8 cellular contexts compared by ENCODE assay signal in genomic region chr18:2572144-2572682, GRCh38. TPM values are rescaled to one million over a fixed set of nuclear protein-coding genes. Genes with fewer than 3 reads are reported as not detected.
DNase-seq lines count a peak whose midpoint lies in the region; ATAC-seq and TF ChIP-seq lines count a peak whose summit lies in the region.

No MANE protein-coding gene starts in this region.

- TF ChIP-seq CTCF in SK-N-SH (IDR thresholded peaks at IDR 0.05) (no peak), IMR-90 (conservative IDR thresholded peaks at IDR 0.05; ENCODE audit: low read depth, low read length) (no peak), cardiac fibroblast (IDR thresholded peaks at IDR 0.05; ENCODE audit: low read depth, low read length) (no peak), neutrophil (IDR thresholded peaks at IDR 0.05) (no peak)

- 2% methylated on average over 4 of the region's 4 CpGs for WGBS in SK-N-SH (ENCODE audit: low lambda C conversion rate)
- WGBS in IMR-90 (ENCODE audit: extremely low coverage in 2 of 2, insufficient read length in 1 of 2), 2 experiments: 10% methylated on average over 2 of the region's 4 CpGs; no CpG with 5 or more reads in 1 of the 2 experiments

- dilution Hi-C loops in IMR-90 (cut with HindIII; ENCODE audit: low sequenced_read_pairs, unreplicated experiment): no loop called here

- intact Hi-C loops in IMR-90 (cut with micrococcal nuclease): loop anchor here (2.0 kb wide), 1 partner anchor 83 kb away; the partner anchor contains the start of gene SMCHD1

- H3K14ac ChIP-seq in IMR-90 (replicated peaks; ENCODE audit: low read depth, low read length): peak overlapping the region; percentile 94

- TF ChIP-seq POLR2A in IMR-90 (IDR thresholded peaks at IDR 0.05; ENCODE audit: low read depth, low read length): no peak

- peak overlapping the region; percentile 38; the same call in 1 of the 2 replicates for H3K4ac ChIP-seq in IMR-90 (ENCODE audit: low read depth, low read length)

- H2BK15ac ChIP-seq in IMR-90 (ENCODE audit: low read depth, low read length): no peak overlapping the region

- POLR2A ChIA-PET in SK-N-SH (lab: Yijun Ruan, JAX): no interaction called here
- POLR2A ChIA-PET in IMR-90 (lab: Charles Lee; ENCODE audit: unreplicated experiment): no interaction called here

- H3K4me1 ChIP-seq in SK-N-SH (ENCODE audit: control insufficient read depth in 1 of 2, insufficient read depth in 2 of 2, low read depth in 1 of 2, low read length in 1 of 2) (peaks cover 10 to 20% of the 10 kb centered on the region in 2 experiments; a peak in 3 of 4 replicates), IMR-90 (ENCODE audit: control insufficient read depth, insufficient read depth, low read length) (peaks cover 5% of the 10 kb centered on the region), neutrophil (ENCODE audit: control insufficient read depth in 1 of 2, insufficient read depth in 1 of 2, low read depth in 1 of 2, low read length in 1 of 2) (peaks cover 31 to 41% of the 10 kb centered on the region in 2 experiments)

- H3K9me2 ChIP-seq in SK-N-SH: no peaks in the 10 kb centered on the region

- H3K36me3 ChIP-seq in SK-N-SH (replicated peaks in 1 of 2; ENCODE audit: control insufficient read depth in 1 of 2, insufficient read depth in 2 of 2, low read length in 1 of 2): peaks cover 9 to 17% of the 10 kb centered on the region in 2 experiments
- H3K36me3 ChIP-seq in IMR-90 (ENCODE audit: control insufficient read depth, insufficient read depth, low read length): no peaks in the 10 kb centered on the region
- H3K36me3 ChIP-seq in neutrophil: no peaks in the 10 kb centered on the region

- H2AFZ ChIP-seq in SK-N-SH (ENCODE audit: low read depth): peak overlapping the region; percentile 97
- peak overlapping the region; percentile 100 for H2AFZ ChIP-seq in IMR-90 (replicated peaks; ENCODE audit: low read length, poor library complexity)

- ATAC-seq in SK-N-SH treated with all-trans-retinoic acid at 6 μM for 48 hours (no peak), IMR-90 (ENCODE audit: low read depth) (no peak), HG03108 (IDR thresholded peaks at IDR 0.05; ENCODE audit: unreplicated experiment) (no peak)

- H2BK20ac ChIP-seq in IMR-90 (ENCODE audit: low read depth, low read length): no peak overlapping the region

- in situ Hi-C loops in IMR-90 (cut with MboI; ENCODE audit: low sequenced_read_pairs): loop anchor here (25.0 kb wide), 1 partner anchor 1710 kb away; no protein-coding TSS in a partner anchor

- H4K5ac ChIP-seq in IMR-90 (ENCODE audit: low read depth, low read length): no peak overlapping the region

- no peak overlapping the region for H2BK120ac ChIP-seq in IMR-90 (ENCODE audit: low read depth, low read length)

- peaks cover 88% of the 10 kb centered on the region for H3K79me2 ChIP-seq in SK-N-SH (ENCODE audit: insufficient read depth)

- H3K4me2 ChIP-seq in SK-N-SH (peak overlapping the region; percentile 94), IMR-90 (ENCODE audit: low read depth, low read length) (peak overlapping the region; percentile 99)

- H2AK9ac ChIP-seq in IMR-90 (replicated peaks; ENCODE audit: low read depth, low read length, poor library complexity): no peak overlapping the region

- no peak for TF ChIP-seq EP300 in SK-N-SH (IDR thresholded peaks at IDR 0.05; ENCODE audit: borderline replicate concordance in 1 of 2, low read depth in 1 of 2, low read length in 1 of 2)

- H3K9ac ChIP-seq in SK-N-SH: peak overlapping the region; percentile 95
- peak overlapping the region; percentile 47; the same call in 1 of the 2 replicates for H3K9ac ChIP-seq in IMR-90 (ENCODE audit: low read depth, low read length)

- H3F3A ChIP-seq in SK-N-SH (replicated peaks; ENCODE audit: insufficient read depth): peaks cover 5% of the 10 kb centered on the region

- H4K8ac ChIP-seq in IMR-90 (ENCODE audit: low read depth in 2 of 2, low read length in 2 of 2): peak overlapping the region; percentile 58 to 98; a peak in 3 of 4 replicates

- H2AK5ac ChIP-seq in IMR-90 (ENCODE audit: low read depth, low read length): no peak overlapping the region; the same call in 1 of the 2 replicates

- CTCF ChIA-PET in SK-N-SH (lab: Yijun Ruan, JAX) (interaction anchor here (0.8 kb wide), 1 partner anchor 26 kb away, joined by 4 read pairs; no protein-coding TSS in a partner anchor), IMR-90 (lab: Yijun Ruan, JAX) (no interaction called here)

- H3K27me3 ChIP-seq in SK-N-SH (ENCODE audit: insufficient read depth) (no peaks in the 10 kb centered on the region), IMR-90 (ENCODE audit: control insufficient read depth, insufficient read depth, low read length) (no peaks in the 10 kb centered on the region), neutrophil (no peaks in the 10 kb centered on the region)

- BruUV-seq in IMR-90 (replicated peaks; lab: Mats Ljungman, UMichigan): no TSS peak

- peak overlapping the region; percentile 15 for H2BK5ac ChIP-seq in IMR-90 (ENCODE audit: low read depth, low read length, poor library complexity, severe bottlenecking)

- H3K4me3 ChIP-seq in SK-N-SH (ENCODE audit: low read depth in 2 of 2, low read length in 1 of 2) (peak overlapping the region; percentile 69 to 97), IMR-90 (ENCODE audit: insufficient read depth, low read depth, low read length) (peak overlapping the region; percentile 66), cardiac fibroblast (replicated peaks in 1 of 2; ENCODE audit: low read depth in 2 of 2, low read length in 2 of 2) (peak overlapping the region; percentile 76 to 83), neutrophil (ENCODE audit: low read depth in 1 of 2, low read length in 1 of 2) (peak overlapping the region; percentile 72 to 85)

- TF ChIP-seq RAD21 in SK-N-SH (IDR thresholded peaks at IDR 0.05; ENCODE audit: low read length): no peak
- TF ChIP-seq RAD21 in IMR-90 (IDR thresholded peaks at IDR 0.05; ENCODE audit: low read length): no peak

- peaks cover 46 to 57% of the 10 kb centered on the region in 2 experiments for H3K79me1 ChIP-seq in IMR-90 (ENCODE audit: low read depth in 1 of 2, low read length in 2 of 2)

- 0 out of 2 replicates have a peak, but pooled peaks cover 9% of the 10 kb centered on the region for H3K9me1 ChIP-seq in IMR-90 (ENCODE audit: insufficient read depth, low read length)

- 0 out of 2 replicates have a peak overlapping the region, but pooled peaks have one; percentile 66 for H4K91ac ChIP-seq in IMR-90 (ENCODE audit: insufficient read depth, low read depth, low read length)

- no peak overlapping the region for H3K18ac ChIP-seq in IMR-90 (ENCODE audit: low read depth, low read length)

- H3K56ac ChIP-seq in IMR-90 (ENCODE audit: extremely low read depth, insufficient read depth, low read length): peak overlapping the region; percentile 77

- H4K20me1 ChIP-seq in SK-N-SH (ENCODE audit: insufficient read depth) (no peaks in the 10 kb centered on the region), IMR-90 (ENCODE audit: insufficient read depth, low read length) (no peaks in the 10 kb centered on the region)

- peak overlapping the region; percentile 34 to 98 for H3K27ac ChIP-seq in SK-N-SH (ENCODE audit: low read depth in 2 of 2, low read length in 1 of 2)
- H3K27ac ChIP-seq in IMR-90 (ENCODE audit: insufficient read depth, low read length): peak overlapping the region; percentile 27; the same call in 1 of the 2 replicates
- H3K27ac ChIP-seq in neutrophil: peak overlapping the region; percentile 92

- peak overlapping the region; percentile 90 for H3K23ac ChIP-seq in IMR-90 (ENCODE audit: low read depth, low read length)

- DNase-seq in SK-N-SH (no peak), IMR-90 (no peak), cardiac fibroblast (ENCODE audit: low read depth in 2 of 2) (no peak), NCI-H226 (no peak)
- no peak for DNase-seq in activated CD8-positive, alpha-beta memory T cell treated with anti-CD3 and anti-CD28 coated beads, Interleukin-2, amount 50 U/mL, for 48 hours

- no peaks in the 10 kb centered on the region for H3K9me3 ChIP-seq in SK-N-SH
- no peaks in the 10 kb centered on the region for H3K9me3 ChIP-seq in IMR-90 (ENCODE audit: control insufficient read depth, insufficient read depth, low read length)
- no peaks in the 10 kb centered on the region for H3K9me3 ChIP-seq in neutrophil

TF ChIP-seq in SK-N-SH, 30 proteins besides CTCF, POLR2A, EP300 and RAD21 (continues in another document):
- TF ChIP-seq NRF1 (IDR thresholded peaks at IDR 0.05; ENCODE audit: low read depth, low read length): no peak
- no peak for TF ChIP-seq ELF1 (IDR thresholded peaks at IDR 0.05)
- TF ChIP-seq TEAD4 (IDR thresholded peaks at IDR 0.05; ENCODE audit: borderline replicate concordance, insufficient read depth): no peak
- TF ChIP-seq TCF12 (IDR thresholded peaks at IDR 0.05): no peak
- no peak for TF ChIP-seq RFX5 (IDR thresholded peaks at IDR 0.05; ENCODE audit: low read length)

TF ChIP-seq in SK-N-SH treated with all-trans-retinoic acid at 6 μM for 48 hours, 23 proteins besides CTCF, POLR2A, EP300 and RAD21 (continues in another document):
- TF ChIP-seq BACH2 (CRISPR knock-in tag; IDR thresholded peaks at IDR 0.05; ENCODE audit: borderline replicate concordance): no peak

TF ChIP-seq in IMR-90, 13 proteins besides CTCF, POLR2A, EP300 and RAD21 (continues in another document):
- TF ChIP-seq CEBPB (IDR thresholded peaks at IDR 0.05; ENCODE audit: low read depth, low read length) (no peak), USF2 (IDR thresholded peaks at IDR 0.05; ENCODE audit: low read depth, low read length) (no peak), SMC3 (IDR thresholded peaks at IDR 0.05; ENCODE audit: low read depth, low read length) (no peak), RCOR1 (IDR thresholded peaks at IDR 0.05; ENCODE audit: insufficient replicate concordance, low read length) (no peak)

RNA-seq across cellular contexts. Expression of gene NDC80, which starts 0.9 kb away (rescaled TPM):
- polyA plus RNA-seq in SK-N-SH (2012; rRNA removed): 7.9 and 11.3 TPM in 2 replicates
- 10.1 and 11.6 TPM in 2 replicates for polyA plus RNA-seq in SK-N-SH (2012; cell fraction: cytosol; rRNA removed)
- polyA plus RNA-seq in SK-N-SH (2012; cell fraction: nucleus; rRNA removed): 9.7 and 11.0 TPM in 2 replicates
- 11.8 and 15.3 TPM in 2 replicates for total RNA-seq in IMR-90 (2012; rRNA removed)
- polyA plus RNA-seq in IMR-90 (2012; rRNA removed): 11.1 and 15.5 TPM in 2 replicates
- polyA plus RNA-seq in IMR-90 (2012; cell fraction: cytosol; rRNA removed): 0.98 and 1.4 TPM in 2 replicates
- 0.57 and 4.6 TPM in 2 replicates for polyA plus RNA-seq in IMR-90 (2012; cell fraction: nucleus; rRNA removed; ENCODE audit: low replicate concordance)

RNA-seq across cellular contexts. Expression of gene METTL4, which starts 0.9 kb away (rescaled TPM):
- 2.9 and 5.3 TPM in 2 replicates for polyA plus RNA-seq in SK-N-SH (2012; rRNA removed)
- 5.4 TPM in 2 replicates for polyA plus RNA-seq in SK-N-SH (2012; cell fraction: cytosol; rRNA removed)
- 3.4 and 6.9 TPM in 2 replicates for polyA plus RNA-seq in SK-N-SH (2012; cell fraction: nucleus; rRNA removed)
- 5.4 and 6.7 TPM in 2 replicates for total RNA-seq in IMR-90 (2012; rRNA removed)
- polyA plus RNA-seq in IMR-90 (2012; rRNA removed): 3.9 and 4.9 TPM in 2 replicates
- polyA plus RNA-seq in IMR-90 (2012; cell fraction: cytosol; rRNA removed): 0.81 and 1.6 TPM in 2 replicates
- 1.0 and 9.8 TPM in 2 replicates for polyA plus RNA-seq in IMR-90 (2012; cell fraction: nucleus; rRNA removed; ENCODE audit: low replicate concordance)

Comparison
In these comparisons a context has a peak if more than half of its experiments do, and no peak if none do; other contexts are left out.
1. H3K27ac ChIP-seq: peak in every context shown above with its lines; median percentile 92 in neutrophil; 66 in SK-N-SH; 27 in IMR-90.